In genomic region chr1:230746617-230747016, GRCh38 we compare ENCODE assay signal across 24 cellular contexts. TPM values are rescaled to one million over a fixed set of nuclear protein-coding genes. Genes with fewer than 3 reads are reported as not detected.
"Had no signal": no experiment of that assay in that cellular context is flagged by ENCODE, and none has a peak within 500 bp of the region (broad histone marks: within the 10 kb centered on the region; RNA-seq: fewer than 3 reads in every experiment).

No MANE protein-coding gene starts in this region.

- H3K36me3 Mint-ChIP-seq: activated naive CD4-positive, alpha-beta T cell treated with anti-CD3 and anti-CD28 coated beads, Interleukin-2, amount 10 ng/mL, durations not matched to agents 7 days and 5 days; immature natural killer cell; natural killer cell had no signal

- H3K4me3 Mint-ChIP-seq: activated CD4-positive, alpha-beta T cell treated with anti-CD3 and anti-CD28 coated beads, Interleukin-2, amount 10 ng/mL, durations not matched to agents 7 days and 5 days; activated naive CD4-positive, alpha-beta T cell treated with anti-CD3 and anti-CD28 coated beads, Interleukin-2, amount 10 ng/mL, durations not matched to agents 7 days and 5 days; activated naive CD8-positive, alpha-beta T cell treated with anti-CD3 and anti-CD28 coated beads, Interleukin-2, amount 50 U/mL, for 24 hours; activated T-cell treated with anti-CD3 and anti-CD28 coated beads, Interleukin-2, amount 50 U/mL, for 4 hours; immature natural killer cell; natural killer cell had no signal

- H3K27me3 ChIP-seq: gastrocnemius medialis, heart left ventricle, tibial nerve, vagina had no signal

- H3K27me3 Mint-ChIP-seq: activated CD4-positive, alpha-beta T cell treated with anti-CD3 and anti-CD28 coated beads, Interleukin-2, amount 10 ng/mL, durations not matched to agents 7 days and 5 days; activated naive CD8-positive, alpha-beta T cell treated with anti-CD3 and anti-CD28 coated beads, Interleukin-2, amount 50 U/mL, for 24 hours had no signal

- FAIRE-seq: bronchial epithelial cell had no signal

- ATAC-seq: activated naive CD8-positive, alpha-beta T cell treated with anti-CD3 and anti-CD28 coated beads, Interleukin-2, amount 50 U/mL, for 24 hours; activated T-cell treated with anti-CD3 and anti-CD28 coated beads, Interleukin-2, amount 50 U/mL, for 4 hours; gastrocnemius medialis; heart left ventricle; left ventricle myocardium superior; natural killer cell; stimulated activated naive CD8-positive, alpha-beta T cell treated with anti-CD3 and anti-CD28 coated beads, Interleukin-15, Interleukin-2, amounts not matched to agents 100 U/mL and 50 U/mL, for 24 hours had no signal

- H3K9me3 ChIP-seq: gastrocnemius medialis, heart left ventricle, tibial nerve, vagina had no signal

- H3K4me1 Mint-ChIP-seq: activated CD4-positive, alpha-beta T cell treated with anti-CD3 and anti-CD28 coated beads, Interleukin-2, amount 10 ng/mL, durations not matched to agents 7 days and 5 days; activated naive CD4-positive, alpha-beta T cell treated with anti-CD3 and anti-CD28 coated beads, Interleukin-2, amount 10 ng/mL, durations not matched to agents 7 days and 5 days; activated naive CD8-positive, alpha-beta T cell treated with anti-CD3 and anti-CD28 coated beads, Interleukin-2, amount 50 U/mL, for 24 hours; immature natural killer cell; natural killer cell had no signal

- H3K36me3 ChIP-seq: gastrocnemius medialis, heart left ventricle, tibial nerve, vagina had no signal

- DNase-seq: activated CD4-positive, alpha-beta T cell treated with anti-CD3 and anti-CD28 coated beads, Interleukin-2, amount 10 ng/mL, durations not matched to agents 7 days and 5 days; activated CD8-positive, alpha-beta memory T cell treated with anti-CD3 and anti-CD28 coated beads, Interleukin-2, amount 50 U/mL, for 4 hours; activated naive CD4-positive, alpha-beta T cell treated with anti-CD3 and anti-CD28 coated beads, Interleukin-2, amount 10 ng/mL, durations not matched to agents 7 days and 5 days; activated naive CD8-positive, alpha-beta T cell treated with anti-CD3 and anti-CD28 coated beads, Interleukin-2, amount 50 U/mL, for 24 hours; activated T-cell treated with anti-CD3 and anti-CD28 coated beads, Interleukin-2, amount 50 U/mL, for 4 hours; aorta; cerebellar nuclear complex; effector CD4-positive, alpha-beta T cell; gastrocnemius medialis; heart left ventricle; immature natural killer cell; kidney glomerular epithelial cell; left ventricle myocardium superior; mesenchymal stem cell; natural killer cell; nucleus accumbens; posterior cingulate gyrus; stimulated activated CD4-positive, alpha-beta T cell treated with anti-CD3 and anti-CD28 coated beads, Interleukin-2, amount 100 ng/mL, for 24 hours; stimulated activated naive CD8-positive, alpha-beta T cell treated with anti-CD3 and anti-CD28 coated beads, Interleukin-15, Interleukin-2, amounts not matched to agents 100 U/mL and 50 U/mL, for 24 hours; T1000 had no signal

- H3K4me3 ChIP-seq: gastrocnemius medialis, heart left ventricle, tibial nerve, vagina had no signal

- H3K27ac ChIP-seq: gastrocnemius medialis, heart left ventricle, tibial nerve, vagina had no signal

- H3K27ac Mint-ChIP-seq: activated CD4-positive, alpha-beta T cell treated with anti-CD3 and anti-CD28 coated beads, Interleukin-2, amount 10 ng/mL, durations not matched to agents 7 days and 5 days; activated naive CD4-positive, alpha-beta T cell treated with anti-CD3 and anti-CD28 coated beads, Interleukin-2, amount 10 ng/mL, durations not matched to agents 7 days and 5 days; activated naive CD8-positive, alpha-beta T cell treated with anti-CD3 and anti-CD28 coated beads, Interleukin-2, amount 50 U/mL, for 24 hours; immature natural killer cell; natural killer cell had no signal

- H3K9me3 Mint-ChIP-seq: activated CD4-positive, alpha-beta T cell treated with anti-CD3 and anti-CD28 coated beads, Interleukin-2, amount 10 ng/mL, durations not matched to agents 7 days and 5 days; activated naive CD4-positive, alpha-beta T cell treated with anti-CD3 and anti-CD28 coated beads, Interleukin-2, amount 10 ng/mL, durations not matched to agents 7 days and 5 days; activated naive CD8-positive, alpha-beta T cell treated with anti-CD3 and anti-CD28 coated beads, Interleukin-2, amount 50 U/mL, for 24 hours; activated T-cell treated with anti-CD3 and anti-CD28 coated beads, Interleukin-2, amount 50 U/mL, for 4 hours; immature natural killer cell; natural killer cell had no signal

- H3K4me1 ChIP-seq: heart left ventricle, tibial nerve, vagina had no signal

RNA-seq across cellular contexts. Expression of gene CAPN9, which starts 0.6 kb away (rescaled TPM):
- total RNA-seq: activated CD4-positive, alpha-beta T cell treated with anti-CD3 and anti-CD28 coated beads, Interleukin-2, amount 10 ng/mL, durations not matched to agents 7 days and 5 days; activated T-cell treated with anti-CD3 and anti-CD28 coated beads, Interleukin-2, amount 50 U/mL, for 4 hours; aorta; bronchial epithelial cell; gastrocnemius medialis; natural killer cell; T-helper 1 cell treated with Interleukin-12 subunit alpha and Interleukin-12 subunit beta and Interleukin-4 antibody, amounts not matched to agents 30 ng/mL and 1 ng/mL, for 36 hours; vagina had no signal
- polyA plus RNA-seq: immature natural killer cell had no signal

RNA-seq across cellular contexts. Expression of gene AGT, which starts 32.7 kb away (rescaled TPM):
- total RNA-seq: activated CD4-positive, alpha-beta T cell treated with anti-CD3 and anti-CD28 coated beads, Interleukin-2, amount 10 ng/mL, durations not matched to agents 7 days and 5 days; natural killer cell; T-helper 1 cell treated with Interleukin-12 subunit alpha and Interleukin-12 subunit beta and Interleukin-4 antibody, amounts not matched to agents 30 ng/mL and 1 ng/mL, for 36 hours had no signal
- polyA plus RNA-seq: immature natural killer cell had no signal
